ENCODE assay signal across 28 cellular contexts in genomic region chr2:195686564-195686963, GRCh38. TPM values are rescaled to one million over a fixed set of nuclear protein-coding genes. Genes with fewer than 3 reads are reported as not detected.
A peak's percentile ranks its signal among the peaks of the same experiment; 100 is the strongest.
DNase-seq lines count a peak whose midpoint lies in the region; ATAC-seq and TF ChIP-seq lines count a peak whose summit lies in the region.
"Had no signal": no experiment of that assay in that cellular context is flagged by ENCODE, and none has a peak within 500 bp of the region (broad histone marks: within the 10 kb centered on the region; RNA-seq: fewer than 3 reads in every experiment).

No MANE protein-coding gene starts in this region.

- no peaks in the 10 kb centered on the region for H3K27me3 ChIP-seq in Caco-2 (replicated peaks; ENCODE audit: control insufficient read depth, insufficient read depth, low read length)
- H3K27me3 ChIP-seq: SJSA1 had no signal

- 0 out of 2 replicates have a peak overlapping the region, but pooled peaks have one; percentile 21 for H3K27ac Mint-ChIP-seq in WTC11
- H3K27ac Mint-ChIP-seq in nephron, result peak overlapping the region; percentile 35 to 92 (median 43)
- no peak overlapping the region for H3K27ac Mint-ChIP-seq in Caco-2 (ENCODE audit: unreplicated experiment)
- H3K27ac Mint-ChIP-seq: CD4-positive, alpha-beta T cell; HFFc6; T-helper 1 cell treated with Interleukin-12 subunit alpha and Interleukin-12 subunit beta and Interleukin-4 antibody, amounts not matched to agents 30 μg/mL and 1 μg/mL, for 36 hours; type B pancreatic cell had no signal

- H3K9me3 ChIP-seq in Caco-2, result no peaks in the 10 kb centered on the region
- H3K9me3 ChIP-seq: SJSA1 had no signal

- H3K36me3 Mint-ChIP-seq in WTC11, result peaks cover 18% of the 10 kb centered on the region
- peaks cover 50% of the 10 kb centered on the region for H3K36me3 Mint-ChIP-seq in nephron (ENCODE audit: low read depth)
- H3K36me3 Mint-ChIP-seq in Caco-2 (ENCODE audit: insufficient read depth, unreplicated experiment), result peaks cover 6% of the 10 kb centered on the region

- H3K36me3 ChIP-seq in Caco-2 (ENCODE audit: control insufficient read depth, insufficient read depth, low read length), result no peaks in the 10 kb centered on the region
- H3K36me3 ChIP-seq: SJSA1 had no signal

- no peaks in the 10 kb centered on the region for H3K4me1 ChIP-seq in Caco-2
- H3K4me1 ChIP-seq: left ventricle myocardium inferior, SJSA1 had no signal

- intact Hi-C loops in Caco-2 (cut with micrococcal nuclease; ENCODE audit: unreplicated experiment), result no loop called here

- H3K4me3 Mint-ChIP-seq in WTC11 (no peak overlapping the region), nephron (no peak overlapping the region), Caco-2 (ENCODE audit: unreplicated experiment) (no peak overlapping the region)
- H3K4me3 Mint-ChIP-seq: CD4-positive, alpha-beta T cell; HFFc6; T-helper 1 cell treated with Interleukin-12 subunit alpha and Interleukin-12 subunit beta and Interleukin-4 antibody, amounts not matched to agents 30 μg/mL and 1 μg/mL, for 36 hours; type B pancreatic cell had no signal

- peak; percentile 52 for ATAC-seq in GM18861 (IDR thresholded peaks at IDR 0.05; ENCODE audit: unreplicated experiment)
- no peak for ATAC-seq in WTC11
- ATAC-seq: sciatic nerve had no signal

- H3K9me3 Mint-ChIP-seq in WTC11, result peaks cover 7% of the 10 kb centered on the region; the same call in 1 of the 2 replicates
- peaks cover 14% of the 10 kb centered on the region for H3K9me3 Mint-ChIP-seq in nephron
- H3K9me3 Mint-ChIP-seq in Caco-2 (ENCODE audit: unreplicated experiment), result peaks cover 11% of the 10 kb centered on the region
- H3K9me3 Mint-ChIP-seq: HFFc6 had no signal

- H3K27me3 Mint-ChIP-seq in WTC11 (ENCODE audit: low read depth) (no peaks in the 10 kb centered on the region), nephron (ENCODE audit: low read depth) (no peaks in the 10 kb centered on the region), Caco-2 (ENCODE audit: insufficient read depth, unreplicated experiment) (no peaks in the 10 kb centered on the region)
- H3K27me3 Mint-ChIP-seq: CD4-positive, alpha-beta T cell; type B pancreatic cell had no signal

- peak; percentile 17 for DNase-seq in NOMO-1 treated with DMSO at 0.1 percent for 48 hours (lab: John Stamatoyannopoulos, UW; ENCODE audit: unreplicated experiment)
- no peak for DNase-seq in NOMO-1 (lab: John Stamatoyannopoulos, UW; ENCODE audit: unreplicated experiment in 2 of 2)
- DNase-seq in WTC11 (ENCODE audit: low spot score), result no peak
- DNase-seq in NCI-H524 (lab: John Stamatoyannopoulos, UW), result no peak
- no peak for DNase-seq in Caco-2
- no peak for DNase-seq in HPDE6-E6E7 (ENCODE audit: extremely low spot score)
- DNase-seq: 8988T; activated CD4-positive, alpha-beta T cell treated with anti-CD3 and anti-CD28 coated beads for 48 hours; activated CD8-positive, alpha-beta memory T cell treated with anti-CD3 and anti-CD28 coated beads, Interleukin-2, amount 50 U/mL, for 48 hours; activated effector memory CD4-positive, alpha-beta T cell treated with Interleukin-2 at 50 U/mL for 16 hours; CD4-positive, alpha-beta T cell; cortex of kidney; DMS153; HFFc6; hypothalamus; KBM-7; left ventricle myocardium inferior; MV-4-11; NCI-H146; NCI-H510A; NK-92 treated with Interleukin-12 subunit alpha and Interleukin-12 subunit beta, amount 100 ng/mL, for 24 hours; posterior cingulate gyrus had no signal

- CTCF ChIA-PET in WTC11 (lab: Charles Lee), result no interaction called here
- CTCF ChIA-PET in Caco-2 (lab: Charles Lee), result no interaction called here

- peaks cover 44% of the 10 kb centered on the region for H3K4me1 Mint-ChIP-seq in WTC11
- peaks cover 9% of the 10 kb centered on the region for H3K4me1 Mint-ChIP-seq in nephron
- no peaks in the 10 kb centered on the region for H3K4me1 Mint-ChIP-seq in Caco-2 (ENCODE audit: low read depth, unreplicated experiment)

- no TSS peak for BruUV-seq in Caco-2 (replicated peaks; lab: Mats Ljungman, UMichigan)

- H3K4me3 ChIP-seq in Caco-2 (ENCODE audit: low read depth, low read length), result no peak overlapping the region
- H3K4me3 ChIP-seq: left ventricle myocardium inferior, SJSA1 had no signal

- TF ChIP-seq CTCF in WTC11 (IDR thresholded peaks at IDR 0.05) (no peak), nephron (IDR thresholded peaks at IDR 0.05; ENCODE audit: unreplicated experiment in 3 of 3) (no peak), Caco-2 (IDR thresholded peaks at IDR 0.05; ENCODE audit: insufficient read depth in 1 of 2, low read depth in 1 of 2, low read length in 1 of 2, severe bottlenecking in 1 of 2, unreplicated experiment in 1 of 2) (no peak)

- POLR2A ChIA-PET in WTC11 (lab: Charles Lee), result no interaction called here
- POLR2A ChIA-PET in Caco-2 (lab: Charles Lee), result no interaction called here

TF ChIP-seq in WTC11, 78 proteins besides CTCF, POLR2A, EP300 and RAD21:
- TF ChIP-seq FOXP4 (CRISPR knock-in tag; IDR thresholded peaks at IDR 0.05) (no peak), CBFB (CRISPR knock-in tag; IDR thresholded peaks at IDR 0.05; ENCODE audit: low read depth) (no peak), CREM (CRISPR knock-in tag; IDR thresholded peaks at IDR 0.05) (no peak), ATF3 (CRISPR knock-in tag; conservative IDR thresholded peaks at IDR 0.05) (no peak), MYBL2 (CRISPR knock-in tag; IDR thresholded peaks at IDR 0.05) (no peak), MLX (CRISPR knock-in tag; IDR thresholded peaks at IDR 0.05) (no peak), FOXK1 (CRISPR knock-in tag; IDR thresholded peaks at IDR 0.05) (no peak), FOXJ3 (CRISPR knock-in tag; IDR thresholded peaks at IDR 0.05; ENCODE audit: borderline replicate concordance) (no peak), NR1H2 (CRISPR knock-in tag; IDR thresholded peaks at IDR 0.05) (no peak), NR3C1 (CRISPR knock-in tag; conservative IDR thresholded peaks at IDR 0.05; ENCODE audit: low read depth) (no peak)

RNA-seq across cellular contexts. Expression of gene SLC39A10, which starts 29.5 kb away (rescaled TPM):
- total RNA-seq in WTC11 (2021), result 141 to 167 TPM (median 144 TPM) in 3 replicates
- total RNA-seq in Caco-2 (2022), result 45.5 and 61.0 TPM in 2 replicates
